ENCODE assay signal across 13 cellular contexts in genomic region chr7:25359471-25360059, GRCh38.
DNase-seq lines count a peak whose midpoint lies in the region; ATAC-seq, FAIRE-seq and TF ChIP-seq lines count a peak whose summit lies in the region.
"Had no signal": no experiment of that assay in that cellular context is flagged by ENCODE, and none has a peak within 500 bp of the region (broad histone marks: within the 10 kb centered on the region; RNA-seq: fewer than 3 reads in every experiment).

No MANE protein-coding gene starts in this region.

- H3K27ac ChIP-seq in ectodermal cell (ENCODE audit: insufficient read depth, low read depth, low read length, poor library complexity, severe bottlenecking) = peak overlapping the region; percentile 26
- H3K27ac ChIP-seq in parathyroid adenoma = no peak overlapping the region
- H3K27ac ChIP-seq: epithelial cell of prostate had no signal

- DNase-seq in HAP-1 (ENCODE audit: low spot score in 2 of 2) (peak; percentile 38 to 77), NCI-H2227 (lab: John Stamatoyannopoulos, UW; ENCODE audit: unreplicated experiment) (peak; percentile 89), RCC 7860 (ENCODE audit: low spot score) (no peak)
- DNase-seq in stimulated activated CD4-positive, alpha-beta T cell treated with anti-CD3 and anti-CD28 coated beads, Interleukin-12 subunit alpha, Interleukin-12 subunit beta, amount 100 ng/mL, for 4 hours = no peak
- DNase-seq: activated CD4-positive, alpha-beta T cell treated with anti-CD3 and anti-CD28 coated beads, Interleukin-2, amount 50 U/mL, for 4 hours; CD4-positive, alpha-beta T cell; islet precursor cell; stimulated activated naive CD4-positive, alpha-beta T cell had no signal

- in situ Hi-C loops in HAP-1 (cut with MboI; ENCODE audit: low sequenced_read_pairs) = no loop called here

- no peak overlapping the region; the same call in 1 of the 2 replicates for H3K4me3 ChIP-seq in HAP-1
- no peak overlapping the region for H3K4me3 ChIP-seq in ectodermal cell (ENCODE audit: insufficient read depth, low read depth, low read length)
- no peak overlapping the region for H3K4me3 ChIP-seq in parathyroid adenoma (ENCODE audit: low read depth, low read length)

- H3K79me2 ChIP-seq in parathyroid adenoma = no peaks in the 10 kb centered on the region

- H2AFZ ChIP-seq in parathyroid adenoma = no peak overlapping the region

- ATAC-seq in GM19351 (IDR thresholded peaks at IDR 0.05; ENCODE audit: unreplicated experiment) = no peak
- no peak for ATAC-seq in HG02759 (IDR thresholded peaks at IDR 0.05; ENCODE audit: unreplicated experiment)

- H3K4me2 ChIP-seq in parathyroid adenoma (ENCODE audit: low read length) = peak overlapping the region; percentile 18

- H3K9ac ChIP-seq in parathyroid adenoma = no peak overlapping the region

- H3K36me3 ChIP-seq in HAP-1 (replicated peaks) = no peaks in the 10 kb centered on the region
- no peaks in the 10 kb centered on the region for H3K36me3 ChIP-seq in ectodermal cell (ENCODE audit: control insufficient read depth, insufficient read depth, low read length)
- no peaks in the 10 kb centered on the region for H3K36me3 ChIP-seq in parathyroid adenoma (ENCODE audit: control insufficient read depth, insufficient read depth, low read length)

- H3K4me1 ChIP-seq in HAP-1 = peaks cover 16% of the 10 kb centered on the region
- H3K4me1 ChIP-seq in ectodermal cell (ENCODE audit: control insufficient read depth, insufficient read depth, low read length) = peaks cover 6% of the 10 kb centered on the region
- H3K4me1 ChIP-seq in parathyroid adenoma = no peaks in the 10 kb centered on the region

- no peak for FAIRE-seq in RCC 7860 (lab: Jason Lieb, UNC)

- no peak for TF ChIP-seq CTCF in parathyroid adenoma (IDR thresholded peaks at IDR 0.05)

- H3K9me3 ChIP-seq in HAP-1 = no peaks in the 10 kb centered on the region
- no peaks in the 10 kb centered on the region for H3K9me3 ChIP-seq in ectodermal cell (ENCODE audit: control insufficient read depth, low read length)
- H3K9me3 ChIP-seq in parathyroid adenoma (ENCODE audit: control insufficient read depth, low read length) = no peaks in the 10 kb centered on the region

- WGBS in ectodermal cell, 2 experiments = 85 to 87% methylated on average over 8 to 9 of the region's 9 CpGs

- H3K27me3 ChIP-seq in HAP-1 (ENCODE audit: low read depth) = no peaks in the 10 kb centered on the region
- H3K27me3 ChIP-seq in ectodermal cell (ENCODE audit: control insufficient read depth, insufficient read depth, low read length, poor library complexity, severe bottlenecking) = no peaks in the 10 kb centered on the region
- no peaks in the 10 kb centered on the region for H3K27me3 ChIP-seq in parathyroid adenoma (ENCODE audit: control insufficient read depth, insufficient read depth, low read length)

Comparison
In these comparisons a context has a peak if more than half of its experiments do, and no peak if none do; other contexts are left out.
1. DNase-seq: peak in HAP-1 (2 of 2) and NCI-H2227 (single experiment); none in RCC 7860 (single experiment) and stimulated activated CD4-positive, alpha-beta T cell treated with anti-CD3 and anti-CD28 coated beads, Interleukin-12 subunit alpha, Interleukin-12 subunit beta, amount 100 ng/mL, for 4 hours (single experiment).